Comparison of ENCODE assay signal across 8 cellular contexts in the genomic region with DNA sequence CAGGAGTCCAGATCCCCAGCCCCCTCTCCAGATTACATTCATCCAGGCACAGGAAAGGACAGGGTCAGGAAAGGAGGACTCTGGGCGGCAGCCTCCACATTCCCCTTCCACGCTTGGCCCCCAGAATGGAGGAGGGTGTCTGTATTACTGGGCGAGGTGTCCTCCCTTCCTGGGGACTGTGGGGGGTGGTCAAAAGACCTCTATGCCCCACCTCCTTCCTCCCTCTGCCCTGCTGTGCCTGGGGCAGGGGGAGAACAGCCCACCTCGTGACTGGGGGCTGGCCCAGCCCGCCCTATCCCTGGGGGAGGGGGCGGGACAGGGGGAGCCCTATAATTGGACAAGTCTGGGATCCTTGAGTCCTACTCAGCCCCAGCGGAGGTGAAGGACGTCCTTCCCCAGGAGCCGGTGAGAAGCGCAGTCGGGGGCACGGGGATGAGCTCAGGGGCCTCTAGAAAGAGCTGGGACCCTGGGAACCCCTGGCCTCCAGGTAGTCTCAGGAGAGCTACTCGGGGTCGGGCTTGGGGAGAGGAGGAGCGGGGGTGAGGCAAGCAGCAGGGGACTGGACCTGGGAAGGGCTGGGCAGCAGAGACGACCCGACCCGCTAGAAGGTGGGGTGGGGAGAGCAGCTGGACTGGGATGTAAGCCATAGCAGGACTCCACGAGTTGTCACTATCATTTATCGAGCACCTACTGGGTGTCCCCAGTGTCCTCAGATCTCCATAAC. TPM values are rescaled to one million over a fixed set of nuclear protein-coding genes. Genes with fewer than 3 reads are reported as not detected.
DNase-seq lines count a peak whose midpoint lies in the region; ATAC-seq and TF ChIP-seq lines count a peak whose summit lies in the region.

Gene APOE (plus strand): TSS at position 360 of the 724 bp plus-strand sequence. CDS start 829 bp downstream, outside the sequence.

- H3F3A ChIP-seq in SK-N-SH (replicated peaks; ENCODE audit: insufficient read depth) (peaks cover 17% of the 10 kb centered on the region), neural progenitor cell (ENCODE audit: low read depth) (peaks cover 46% of the 10 kb centered on the region)

- peaks cover 22 to 26% of the 10 kb centered on the region in 2 donors for H3K27me3 Mint-ChIP-seq in CD8-positive, alpha-beta memory T cell
- H3K27me3 Mint-ChIP-seq in neural progenitor cell (ENCODE audit: insufficient read depth, low read depth), result peaks cover 12% of the 10 kb centered on the region
- H3K27me3 Mint-ChIP-seq in activated T-helper 2 cell treated with anti-CD3 and anti-CD28 coated beads, Interferon-gamma antibody, Interleukin-2, Interleukin-4, amounts not matched to agents 10 μg/mL and 5 μg/mL and 100 μg/mL, durations not matched to agents 14 hours and 24 hours and 36 hours (ENCODE audit: low read depth), result peaks cover 7% of the 10 kb centered on the region

- POLR2A ChIA-PET in CD8-positive, alpha-beta memory T cell (lab: Charles Lee), result no interaction called here
- POLR2A ChIA-PET in SK-N-SH (lab: Yijun Ruan, JAX), result interaction anchor here (0.5 to 0.7 kb wide), 2 partner anchors 10 to 11 kb away, joined by 3 read pairs; no protein-coding TSS in a partner anchor

- H3K9me2 ChIP-seq in SK-N-SH, result no peaks in the 10 kb centered on the region

- no peak within 1 kb of the TSS for H3K9ac ChIP-seq in SK-N-SH
- H3K9ac ChIP-seq in neural progenitor cell, result peak within 1 kb of the TSS; percentile 10

- H3K9me3 ChIP-seq in CD8-positive, alpha-beta memory T cell (ENCODE audit: low read length), result no peaks in the 10 kb centered on the region
- no peaks in the 10 kb centered on the region for H3K9me3 ChIP-seq in SK-N-SH
- H3K9me3 ChIP-seq in neural progenitor cell (ENCODE audit: low read depth), result no peaks in the 10 kb centered on the region

- H3K27ac Mint-ChIP-seq in CD8-positive, alpha-beta memory T cell, result peak within 1 kb of the TSS in 3 of 8 donors; percentile 47 to 75 (median 74)
- peak within 1 kb of the TSS; percentile 39 for H3K27ac Mint-ChIP-seq in neural progenitor cell
- no peak within 1 kb of the TSS for H3K27ac Mint-ChIP-seq in activated T-helper 2 cell treated with anti-CD3 and anti-CD28 coated beads, Interferon-gamma antibody, Interleukin-2, Interleukin-4, amounts not matched to agents 10 μg/mL and 5 μg/mL and 100 μg/mL, durations not matched to agents 14 hours and 24 hours and 36 hours

- WGBS in SK-N-SH (ENCODE audit: low lambda C conversion rate), result 17% methylated on average over 20 of the region's 20 CpGs

- CTCF ChIA-PET in CD8-positive, alpha-beta memory T cell (lab: Charles Lee), result interaction anchor here (1.1 to 4.2 kb wide), 2 partner anchors 15 to 433 kb away, joined by 3 to 13 read pairs; partner anchors contain the start of gene TOMM40
- CTCF ChIA-PET in SK-N-SH (lab: Yijun Ruan, JAX), result interaction anchor here (0.8 to 5.2 kb wide), 3 partner anchors 9 to 55 kb away, joined by 3 to 131 read pairs (median 3); partner anchors contain the start of gene CLPTM1

- H4K20me1 ChIP-seq in SK-N-SH (ENCODE audit: insufficient read depth) (no peaks in the 10 kb centered on the region), neural progenitor cell (ENCODE audit: low read depth) (peaks cover 12% of the 10 kb centered on the region)

- H3K36me3 ChIP-seq in CD8-positive, alpha-beta memory T cell (ENCODE audit: insufficient read depth, low read length), result no peaks in the 10 kb centered on the region
- peaks cover 0 to 4% of the 10 kb centered on the region in 2 experiments for H3K36me3 ChIP-seq in SK-N-SH (replicated peaks in 1 of 2; ENCODE audit: control insufficient read depth in 1 of 2, insufficient read depth in 2 of 2, low read length in 1 of 2)
- H3K36me3 ChIP-seq in neural progenitor cell, result no peaks in the 10 kb centered on the region

- ATAC-seq in HG03039 (IDR thresholded peaks at IDR 0.05; ENCODE audit: unreplicated experiment) (no peak), HG03159 (IDR thresholded peaks at IDR 0.05; ENCODE audit: unreplicated experiment) (no peak)

- H3K36me3 Mint-ChIP-seq in CD8-positive, alpha-beta memory T cell, result peaks cover 0 to 25% (median 2%) of the 10 kb centered on the region in 3 donors
- H3K36me3 Mint-ChIP-seq in neural progenitor cell, result peaks cover 4% of the 10 kb centered on the region
- H3K36me3 Mint-ChIP-seq in activated T-helper 2 cell treated with anti-CD3 and anti-CD28 coated beads, Interferon-gamma antibody, Interleukin-2, Interleukin-4, amounts not matched to agents 10 μg/mL and 5 μg/mL and 100 μg/mL, durations not matched to agents 14 hours and 24 hours and 36 hours (ENCODE audit: low read depth), result peaks cover 24% of the 10 kb centered on the region

- H3K9me3 Mint-ChIP-seq in CD8-positive, alpha-beta memory T cell, result no peaks in the 10 kb centered on the region
- H3K9me3 Mint-ChIP-seq in neural progenitor cell, result no peaks in the 10 kb centered on the region
- H3K9me3 Mint-ChIP-seq in activated T-helper 2 cell treated with anti-CD3 and anti-CD28 coated beads, Interferon-gamma antibody, Interleukin-2, Interleukin-4, amounts not matched to agents 10 μg/mL and 5 μg/mL and 100 μg/mL, durations not matched to agents 14 hours and 24 hours and 36 hours, result no peaks in the 10 kb centered on the region

- no peak for TF ChIP-seq RAD21 in SK-N-SH (IDR thresholded peaks at IDR 0.05; ENCODE audit: low read length)

- TF ChIP-seq CTCF in SK-N-SH (IDR thresholded peaks at IDR 0.05) (no peak), fibroblast of the aortic adventitia (IDR thresholded peaks at IDR 0.05; ENCODE audit: insufficient read depth, low read length) (no peak), neural progenitor cell (IDR thresholded peaks at IDR 0.05) (no peak)

- TF ChIP-seq EP300 in SK-N-SH (IDR thresholded peaks at IDR 0.05; ENCODE audit: borderline replicate concordance in 1 of 2, low read depth in 1 of 2, low read length in 1 of 2), result no peak

- no peak for DNase-seq in CD8-positive, alpha-beta memory T cell
- peak; percentile 57 for DNase-seq in SK-N-SH
- DNase-seq in fibroblast of the aortic adventitia (ENCODE audit: low read depth), result no peak
- peak; percentile 67 for DNase-seq in neural progenitor cell (ENCODE audit: low spot score)
- no peak for DNase-seq in activated T-helper 2 cell treated with anti-CD3 and anti-CD28 coated beads, Interferon-gamma antibody, Interleukin-2, Interleukin-4, amounts not matched to agents 10 μg/mL and 5 μg/mL and 100 μg/mL, durations not matched to agents 14 hours and 24 hours and 36 hours (ENCODE audit: low spot score)
- DNase-seq in NK-92 (lab: John Stamatoyannopoulos, UW; ENCODE audit: unreplicated experiment), result no peak

- 0 out of 2 replicates have a peak within 1 kb of the TSS, but pooled peaks have one; percentile 62 for H2AFZ ChIP-seq in SK-N-SH (ENCODE audit: low read depth)
- H2AFZ ChIP-seq in neural progenitor cell (replicated peaks), result peak within 1 kb of the TSS; percentile 71

- H3K79me2 ChIP-seq in SK-N-SH (ENCODE audit: insufficient read depth) (no peaks in the 10 kb centered on the region), neural progenitor cell (ENCODE audit: low read depth) (peaks cover 9% of the 10 kb centered on the region)

- peak within 1 kb of the TSS in 2 of 7 donors; percentile 29 to 32 for H3K4me3 Mint-ChIP-seq in CD8-positive, alpha-beta memory T cell
- peak within 1 kb of the TSS; percentile 78 for H3K4me3 Mint-ChIP-seq in neural progenitor cell
- H3K4me3 Mint-ChIP-seq in activated T-helper 2 cell treated with anti-CD3 and anti-CD28 coated beads, Interferon-gamma antibody, Interleukin-2, Interleukin-4, amounts not matched to agents 10 μg/mL and 5 μg/mL and 100 μg/mL, durations not matched to agents 14 hours and 24 hours and 36 hours (ENCODE audit: low read depth), result no peak within 1 kb of the TSS

- H3K27ac ChIP-seq in CD8-positive, alpha-beta memory T cell (ENCODE audit: low read depth, low read length), result peak within 1 kb of the TSS; percentile 79
- no peak within 1 kb of the TSS for H3K27ac ChIP-seq in SK-N-SH (ENCODE audit: low read depth in 2 of 2, low read length in 1 of 2)
- H3K27ac ChIP-seq in neural progenitor cell, result peak within 1 kb of the TSS; percentile 32

- H3K4me3 ChIP-seq in CD8-positive, alpha-beta memory T cell (ENCODE audit: low read length), result no peak within 1 kb of the TSS
- H3K4me3 ChIP-seq in SK-N-SH (ENCODE audit: low read depth in 2 of 2, low read length in 1 of 2) (peak within 1 kb of the TSS in 1 of 2 experiments; percentile 36; a peak in 2 of 4 replicates), fibroblast of the aortic adventitia (ENCODE audit: low read depth, low read length) (peak within 1 kb of the TSS; percentile 28), neural progenitor cell (peak within 1 kb of the TSS; percentile 76)

- H3K4me1 ChIP-seq in CD8-positive, alpha-beta memory T cell (ENCODE audit: insufficient read depth, low read length), result peaks cover 6% of the 10 kb centered on the region
- H3K4me1 ChIP-seq in SK-N-SH (ENCODE audit: control insufficient read depth in 1 of 2, insufficient read depth in 2 of 2, low read depth in 1 of 2, low read length in 1 of 2) (peaks cover 0 to 12% of the 10 kb centered on the region in 2 experiments; a peak in 1 of 4 replicates), neural progenitor cell (peaks cover 10% of the 10 kb centered on the region)

- H3K27me3 ChIP-seq in CD8-positive, alpha-beta memory T cell (ENCODE audit: insufficient read depth, low read length, poor library complexity, severe bottlenecking), result peaks cover 10% of the 10 kb centered on the region
- H3K27me3 ChIP-seq in SK-N-SH (ENCODE audit: insufficient read depth) (no peaks in the 10 kb centered on the region), neural progenitor cell (no peaks in the 10 kb centered on the region)

- intact Hi-C loops in activated T-helper 2 cell treated with anti-CD3 and anti-CD28 coated beads, Interferon-gamma antibody, Interleukin-2, Interleukin-4, amounts not matched to agents 10 μg/mL and 5 μg/mL and 100 μg/mL, durations not matched to agents 14 hours and 24 hours and 36 hours (cut with micrococcal nuclease), result no loop called here

- peaks cover 3 to 15% (median 7%) of the 10 kb centered on the region in 3 donors for H3K4me1 Mint-ChIP-seq in CD8-positive, alpha-beta memory T cell
- H3K4me1 Mint-ChIP-seq in neural progenitor cell, result peaks cover 24% of the 10 kb centered on the region
- H3K4me1 Mint-ChIP-seq in activated T-helper 2 cell treated with anti-CD3 and anti-CD28 coated beads, Interferon-gamma antibody, Interleukin-2, Interleukin-4, amounts not matched to agents 10 μg/mL and 5 μg/mL and 100 μg/mL, durations not matched to agents 14 hours and 24 hours and 36 hours (ENCODE audit: low read depth), result peaks cover 9% of the 10 kb centered on the region

- peak within 1 kb of the TSS; percentile 37 for H3K4me2 ChIP-seq in SK-N-SH
- peak within 1 kb of the TSS; percentile 97 for H3K4me2 ChIP-seq in neural progenitor cell

RNA-seq across cellular contexts. Expression of gene APOE, which starts in this region (rescaled TPM):
- 1 to 10 TPM; 4.5 TPM for total RNA-seq in CD8-positive, alpha-beta memory T cell
- not detected for polyA plus RNA-seq in CD8-positive, alpha-beta memory T cell
- 56.0 and 65.7 TPM in 2 replicates for polyA plus RNA-seq in SK-N-SH (2012; rRNA removed)
- 35.0 and 48.7 TPM in 2 replicates for polyA plus RNA-seq in SK-N-SH (2012; cell fraction: cytosol; rRNA removed)
- polyA plus RNA-seq in SK-N-SH (2012; cell fraction: nucleus; rRNA removed), result 58.4 and 73.3 TPM in 2 replicates
- total RNA-seq in fibroblast of the aortic adventitia (ENCODE audit: low replicate concordance) (1.6 and 309 TPM in 2 replicates), neural progenitor cell (ENCODE audit: low replicate concordance) (195 and 530 TPM in 2 replicates)
- 0.94 TPM in 2 replicates for total RNA-seq in activated T-helper 2 cell treated with anti-CD3 and anti-CD28 coated beads, Interferon-gamma antibody, Interleukin-2, Interleukin-4, amounts not matched to agents 10 μg/mL and 5 μg/mL and 100 μg/mL, durations not matched to agents 14 hours and 24 hours and 36 hours

Comparison
In these comparisons a context has a peak if more than half of its experiments do, and no peak if none do; other contexts are left out.
1. RNA of gene APOE (polyA plus RNA-seq): 35.0 to 73.3 TPM in SK-N-SH; not detected in CD8-positive, alpha-beta memory T cell (single experiment); every median in the first group is over 10 times any median in the second.
2. DNase-seq: peak in SK-N-SH (single experiment) and neural progenitor cell (single experiment); none in CD8-positive, alpha-beta memory T cell (0 of 5), fibroblast of the aortic adventitia (single experiment), activated T-helper 2 cell treated with anti-CD3 and anti-CD28 coated beads, Interferon-gamma antibody, Interleukin-2, Interleukin-4, amounts not matched to agents 10 μg/mL and 5 μg/mL and 100 μg/mL, durations not matched to agents 14 hours and 24 hours and 36 hours (single experiment) and NK-92 (single experiment).
3. H3K27ac ChIP-seq: peak in CD8-positive, alpha-beta memory T cell (single experiment) and neural progenitor cell (single experiment); none in SK-N-SH (0 of 2).